Comparison of ENCODE assay signal across 1 cellular context in the genomic region with DNA sequence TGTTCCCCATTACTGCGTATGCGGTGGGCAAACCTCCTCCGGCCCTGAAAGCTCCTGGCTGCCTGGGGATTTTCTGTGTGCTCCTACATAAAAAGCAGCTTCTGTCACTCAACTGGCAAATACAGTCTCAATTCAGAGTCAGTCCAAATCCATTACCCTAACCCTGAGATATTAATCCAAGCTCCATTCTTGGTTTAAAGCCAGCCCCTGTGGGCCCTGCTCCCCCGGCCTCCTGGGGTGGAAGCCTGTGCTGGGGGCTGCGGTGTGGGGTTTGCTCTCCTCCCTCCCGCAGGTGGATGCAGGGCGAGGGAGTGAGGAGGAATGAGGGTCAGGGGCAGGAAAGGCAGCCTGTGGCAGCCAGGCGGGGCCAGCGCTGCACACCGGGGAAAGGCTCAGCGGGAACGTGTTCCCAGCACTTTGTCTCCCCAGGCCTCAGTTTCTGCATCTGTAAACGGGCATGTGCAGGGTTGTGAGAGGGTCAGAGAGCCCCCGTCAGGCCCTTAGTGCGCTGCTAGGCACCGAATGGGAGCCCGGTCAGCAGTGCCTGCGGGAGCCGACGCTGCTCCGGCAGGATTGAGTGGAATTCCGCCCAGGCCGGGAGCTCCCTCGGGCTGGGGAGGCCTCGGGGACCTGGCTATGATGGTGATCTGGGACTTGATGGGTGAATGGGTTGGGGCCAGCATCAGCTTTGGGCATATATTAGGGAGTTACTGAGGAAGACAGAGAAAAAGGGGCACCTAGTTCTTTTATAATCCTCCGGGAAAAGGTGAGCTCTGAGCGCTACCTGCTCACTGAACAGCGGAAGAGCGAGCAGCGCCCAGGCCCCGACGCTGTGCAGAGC.
TF ChIP-seq lines count a peak whose summit lies in the region.

No MANE protein-coding gene starts in this region.

TF ChIP-seq in HepG2, 621 proteins besides CTCF, POLR2A, EP300 and RAD21 (continued from another document):
- TF ChIP-seq HNF1A (IDR thresholded peaks at IDR 0.05; ENCODE audit: low read depth), result no peak
- TF ChIP-seq HNF1A (CRISPR knock-in tag; IDR thresholded peaks at IDR 0.05; ENCODE audit: borderline replicate concordance), result no peak
- TF ChIP-seq ZNF10 (CRISPR knock-in tag; IDR thresholded peaks at IDR 0.05; ENCODE audit: borderline replicate concordance, low read depth), result no peak
- TF ChIP-seq PITX1 (CRISPR knock-in tag; IDR thresholded peaks at IDR 0.05), result no peak; the same call in 1 of the 2 replicates
- TF ChIP-seq, protein P1, sequence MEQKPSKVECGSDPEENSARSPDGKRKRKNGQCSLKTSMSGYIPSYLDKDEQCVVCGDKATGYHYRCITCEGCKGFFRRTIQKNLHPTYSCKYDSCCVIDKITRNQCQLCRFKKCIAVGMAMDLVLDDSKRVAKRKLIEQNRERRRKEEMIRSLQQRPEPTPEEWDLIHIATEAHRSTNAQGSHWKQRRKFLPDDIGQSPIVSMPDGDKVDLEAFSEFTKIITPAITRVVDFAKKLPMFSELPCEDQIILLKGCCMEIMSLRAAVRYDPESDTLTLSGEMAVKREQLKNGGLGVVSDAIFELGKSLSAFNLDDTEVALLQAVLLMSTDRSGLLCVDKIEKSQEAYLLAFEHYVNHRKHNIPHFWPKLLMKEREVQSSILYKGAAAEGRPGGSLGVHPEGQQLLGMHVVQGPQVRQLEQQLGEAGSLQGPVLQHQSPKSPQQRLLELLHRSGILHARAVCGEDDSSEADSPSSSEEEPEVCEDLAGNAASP (CRISPR knock-in tag; IDR thresholded peaks at IDR 0.05; ENCODE audit: borderline replicate concordance), result no peak
- TF ChIP-seq HMG20B (CRISPR knock-in tag; conservative IDR thresholded peaks at IDR 0.05), result no peak
- TF ChIP-seq KMT2A (CRISPR knock-in tag; IDR thresholded peaks at IDR 0.05), result no peak
- TF ChIP-seq NBN (conservative IDR thresholded peaks at IDR 0.05), result no peak
- TF ChIP-seq CENPT (CRISPR knock-in tag; IDR thresholded peaks at IDR 0.05; ENCODE audit: low read depth), result no peak
- no peak for TF ChIP-seq PAF1 (CRISPR knock-in tag; IDR thresholded peaks at IDR 0.05)
TF ChIP-seq in HepG2: peak in this region for 63.
